ENCODE assay signal across 1 cellular context in the genomic region with DNA sequence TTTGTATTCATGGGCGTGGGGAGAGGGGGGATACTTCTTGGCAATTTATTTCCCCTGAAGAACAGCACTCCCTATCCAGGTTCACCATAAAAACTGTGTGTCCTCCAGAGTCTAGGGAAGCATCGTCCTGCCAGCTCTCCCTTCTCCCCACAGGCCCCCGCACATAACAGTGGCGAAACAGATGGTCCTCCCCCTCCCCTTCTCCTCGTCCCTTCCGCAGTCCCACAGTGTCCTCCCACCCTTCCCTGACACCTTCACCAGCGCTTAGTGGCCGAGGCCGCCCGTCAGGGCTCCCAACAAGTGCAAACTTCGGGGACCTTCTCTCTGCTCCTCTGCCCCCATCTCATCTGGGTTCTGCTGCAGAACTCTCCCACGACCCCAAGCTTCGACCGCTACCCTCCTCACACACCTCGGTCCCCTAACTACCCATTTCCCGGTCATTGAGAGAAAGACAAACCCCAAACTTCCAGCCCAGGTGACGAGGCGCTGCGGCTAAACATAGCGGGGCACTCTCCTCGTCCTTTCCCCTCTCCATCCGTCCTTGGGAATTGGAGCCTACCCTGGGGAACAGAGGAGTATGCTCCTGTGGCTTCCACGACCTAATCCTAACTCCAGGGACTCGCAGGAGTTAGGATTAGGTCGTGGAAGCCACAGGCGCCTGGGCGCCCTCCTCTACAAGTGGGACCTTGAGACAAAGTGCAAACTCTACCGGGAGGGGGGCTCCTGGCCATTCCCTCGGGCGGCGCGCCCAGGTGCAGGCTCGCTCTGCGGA.
TF ChIP-seq lines count a peak whose summit lies in the region.

No MANE protein-coding gene starts in this region.

TF ChIP-seq in HEK293, 187 proteins besides CTCF, POLR2A, EP300 and RAD21 (continued from another document and continues in another):
- TF ChIP-seq, protein P1, sequence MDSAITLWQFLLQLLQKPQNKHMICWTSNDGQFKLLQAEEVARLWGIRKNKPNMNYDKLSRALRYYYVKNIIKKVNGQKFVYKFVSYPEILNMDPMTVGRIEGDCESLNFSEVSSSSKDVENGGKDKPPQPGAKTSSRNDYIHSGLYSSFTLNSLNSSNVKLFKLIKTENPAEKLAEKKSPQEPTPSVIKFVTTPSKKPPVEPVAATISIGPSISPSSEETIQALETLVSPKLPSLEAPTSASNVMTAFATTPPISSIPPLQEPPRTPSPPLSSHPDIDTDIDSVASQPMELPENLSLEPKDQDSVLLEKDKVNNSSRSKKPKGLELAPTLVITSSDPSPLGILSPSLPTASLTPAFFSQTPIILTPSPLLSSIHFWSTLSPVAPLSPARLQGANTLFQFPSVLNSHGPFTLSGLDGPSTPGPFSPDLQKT (IDR thresholded peaks at IDR 0.05; ENCODE audit: borderline replicate concordance, low read depth, low read length) = no peak
- no peak for TF ChIP-seq ZNF561 (tag by site-specific recombination; IDR thresholded peaks at IDR 0.05; ENCODE audit: borderline replicate concordance)
- TF ChIP-seq GLI2 (tag by site-specific recombination; IDR thresholded peaks at IDR 0.05; ENCODE audit: borderline replicate concordance, low read depth) = no peak
- TF ChIP-seq SETDB1 (IDR thresholded peaks at IDR 0.05; ENCODE audit: insufficient read length, low read length) = no peak
- TF ChIP-seq ZNF24 (tag by site-specific recombination; IDR thresholded peaks at IDR 0.05) = no peak
- no peak for TF ChIP-seq ZNF624 (tag by site-specific recombination; IDR thresholded peaks at IDR 0.05)
- no peak for TF ChIP-seq ZNF248 (tag by site-specific recombination; IDR thresholded peaks at IDR 0.05)
- no peak for TF ChIP-seq ZNF791 (tag by site-specific recombination; IDR thresholded peaks at IDR 0.05)
- TF ChIP-seq, protein P2, sequence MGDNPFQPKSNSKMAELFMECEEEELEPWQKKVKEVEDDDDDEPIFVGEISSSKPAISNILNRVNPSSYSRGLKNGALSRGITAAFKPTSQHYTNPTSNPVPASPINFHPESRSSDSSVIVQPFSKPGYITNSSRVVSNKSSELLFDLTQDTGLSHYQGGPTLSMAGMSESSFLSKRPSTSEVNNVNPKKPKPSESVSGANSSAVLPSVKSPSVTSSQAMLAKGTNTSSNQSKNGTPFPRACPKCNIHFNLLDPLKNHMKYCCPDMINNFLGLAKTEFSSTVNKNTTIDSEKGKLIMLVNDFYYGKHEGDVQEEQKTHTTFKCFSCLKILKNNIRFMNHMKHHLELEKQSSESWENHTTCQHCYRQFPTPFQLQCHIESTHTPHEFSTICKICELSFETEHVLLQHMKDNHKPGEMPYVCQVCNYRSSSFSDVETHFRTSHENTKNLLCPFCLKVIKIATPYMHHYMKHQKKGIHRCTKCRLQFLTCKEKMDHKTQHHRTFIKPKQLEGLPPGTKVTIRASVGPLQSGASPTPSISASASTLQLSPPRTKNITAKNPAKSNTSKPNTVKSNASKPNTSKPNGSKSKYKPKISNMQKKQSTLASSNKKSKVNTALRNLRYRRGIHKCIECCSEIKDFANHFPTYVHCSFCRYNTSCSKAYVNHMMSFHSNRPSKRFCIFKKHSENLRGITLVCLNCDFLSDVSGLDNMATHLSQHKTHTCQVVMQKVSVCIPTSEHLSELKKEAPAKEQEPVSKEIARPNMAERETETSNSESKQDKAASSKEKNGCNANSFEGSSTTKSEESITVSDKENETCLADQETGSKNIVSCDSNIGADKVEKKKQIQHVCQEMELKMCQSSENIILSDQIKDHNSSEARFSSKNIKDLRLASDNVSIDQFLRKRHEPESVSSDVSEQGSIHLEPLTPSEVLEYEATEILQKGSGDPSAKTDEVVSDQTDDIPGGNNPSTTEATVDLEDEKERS (tag by site-specific recombination; IDR thresholded peaks at IDR 0.05) = no peak
- no peak for TF ChIP-seq HOXD13 (CRISPR knock-in tag; IDR thresholded peaks at IDR 0.05; ENCODE audit: borderline replicate concordance)
- TF ChIP-seq ZNF16 (tag by site-specific recombination; IDR thresholded peaks at IDR 0.05; ENCODE audit: low read depth) = no peak
- TF ChIP-seq, protein P3, sequence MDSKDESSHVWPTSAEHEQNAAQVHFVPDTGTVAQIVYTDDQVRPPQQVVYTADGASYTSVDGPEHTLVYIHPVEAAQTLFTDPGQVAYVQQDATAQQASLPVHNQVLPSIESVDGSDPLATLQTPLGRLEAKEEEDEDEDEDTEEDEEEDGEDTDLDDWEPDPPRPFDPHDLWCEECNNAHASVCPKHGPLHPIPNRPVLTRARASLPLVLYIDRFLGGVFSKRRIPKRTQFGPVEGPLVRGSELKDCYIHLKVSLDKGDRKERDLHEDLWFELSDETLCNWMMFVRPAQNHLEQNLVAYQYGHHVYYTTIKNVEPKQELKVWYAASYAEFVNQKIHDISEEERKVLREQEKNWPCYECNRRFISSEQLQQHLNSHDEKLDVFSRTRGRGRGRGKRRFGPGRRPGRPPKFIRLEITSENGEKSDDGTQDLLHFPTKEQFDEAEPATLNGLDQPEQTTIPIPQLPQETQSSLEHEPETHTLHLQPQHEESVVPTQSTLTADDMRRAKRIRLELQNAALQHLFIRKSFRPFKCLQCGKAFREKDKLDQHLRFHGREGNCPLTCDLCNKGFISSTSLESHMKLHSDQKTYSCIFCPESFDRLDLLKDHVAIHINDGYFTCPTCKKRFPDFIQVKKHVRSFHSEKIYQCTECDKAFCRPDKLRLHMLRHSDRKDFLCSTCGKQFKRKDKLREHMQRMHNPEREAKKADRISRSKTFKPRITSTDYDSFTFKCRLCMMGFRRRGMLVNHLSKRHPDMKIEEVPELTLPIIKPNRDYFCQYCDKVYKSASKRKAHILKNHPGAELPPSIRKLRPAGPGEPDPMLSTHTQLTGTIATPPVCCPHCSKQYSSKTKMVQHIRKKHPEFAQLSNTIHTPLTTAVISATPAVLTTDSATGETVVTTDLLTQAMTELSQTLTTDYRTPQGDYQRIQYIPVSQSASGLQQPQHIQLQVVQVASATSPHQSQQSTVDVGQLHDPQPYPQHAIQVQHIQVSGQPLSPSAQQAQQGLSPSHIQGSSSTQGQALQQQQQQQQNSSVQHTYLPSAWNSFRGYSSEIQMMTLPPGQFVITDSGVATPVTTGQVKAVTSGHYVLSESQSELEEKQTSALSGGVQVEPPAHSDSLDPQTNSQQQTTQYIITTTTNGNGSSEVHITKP (tag by site-specific recombination; IDR thresholded peaks at IDR 0.05) = peak; percentile 99
- no peak for TF ChIP-seq MEIS1 (CRISPR knock-in tag; IDR thresholded peaks at IDR 0.05; ENCODE audit: borderline replicate concordance)
- TF ChIP-seq ZNF266 (tag by site-specific recombination; IDR thresholded peaks at IDR 0.05; ENCODE audit: low read depth) = no peak
- no peak for TF ChIP-seq ZNF416 (tag by site-specific recombination; IDR thresholded peaks at IDR 0.05)
- TF ChIP-seq MZF1 (tag by site-specific recombination; IDR thresholded peaks at IDR 0.05; ENCODE audit: borderline replicate concordance) = no peak; the same call in 1 of the 2 replicates
- TF ChIP-seq ZNF843 (tag by site-specific recombination; IDR thresholded peaks at IDR 0.05) = no peak
- TF ChIP-seq SP2 (tag by site-specific recombination; IDR thresholded peaks at IDR 0.05) = no peak
- TF ChIP-seq ZNF354C (tag by site-specific recombination; IDR thresholded peaks at IDR 0.05; ENCODE audit: borderline replicate concordance, low read depth) = no peak
- TF ChIP-seq ZXDB (tag by site-specific recombination; IDR thresholded peaks at IDR 0.05) = no peak
- TF ChIP-seq ZFP37 (tag by site-specific recombination; IDR thresholded peaks at IDR 0.05) = no peak
- TF ChIP-seq ZNF239 (tag by site-specific recombination; IDR thresholded peaks at IDR 0.05) = no peak
- no peak for TF ChIP-seq ZNF19 (tag by site-specific recombination; IDR thresholded peaks at IDR 0.05; ENCODE audit: low read depth)
- no peak for TF ChIP-seq OSR2 (tag by site-specific recombination; IDR thresholded peaks at IDR 0.05)
- TF ChIP-seq, protein P4, sequence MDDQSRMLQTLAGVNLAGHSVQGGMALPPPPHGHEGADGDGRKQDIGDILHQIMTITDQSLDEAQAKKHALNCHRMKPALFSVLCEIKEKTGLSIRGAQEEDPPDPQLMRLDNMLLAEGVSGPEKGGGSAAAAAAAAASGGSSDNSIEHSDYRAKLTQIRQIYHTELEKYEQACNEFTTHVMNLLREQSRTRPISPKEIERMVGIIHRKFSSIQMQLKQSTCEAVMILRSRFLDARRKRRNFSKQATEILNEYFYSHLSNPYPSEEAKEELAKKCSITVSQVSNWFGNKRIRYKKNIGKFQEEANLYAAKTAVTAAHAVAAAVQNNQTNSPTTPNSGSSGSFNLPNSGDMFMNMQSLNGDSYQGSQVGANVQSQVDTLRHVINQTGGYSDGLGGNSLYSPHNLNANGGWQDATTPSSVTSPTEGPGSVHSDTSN (CRISPR knock-in tag; IDR thresholded peaks at IDR 0.05) = no peak
- no peak for TF ChIP-seq ZNF274 (IDR thresholded peaks at IDR 0.05; ENCODE audit: low read length)
- TF ChIP-seq ZNF274 (tag by site-specific recombination; IDR thresholded peaks at IDR 0.05; ENCODE audit: borderline replicate concordance) = no peak
- no peak for TF ChIP-seq ZNF223 (tag by site-specific recombination; IDR thresholded peaks at IDR 0.05)
- TF ChIP-seq ZNF664 (tag by site-specific recombination; IDR thresholded peaks at IDR 0.05) = no peak
- no peak for TF ChIP-seq ZNF202 (tag by site-specific recombination; IDR thresholded peaks at IDR 0.05; ENCODE audit: borderline replicate concordance)
- TF ChIP-seq FEZF1 (tag by site-specific recombination; IDR thresholded peaks at IDR 0.05) = no peak
- TF ChIP-seq, protein P5, sequence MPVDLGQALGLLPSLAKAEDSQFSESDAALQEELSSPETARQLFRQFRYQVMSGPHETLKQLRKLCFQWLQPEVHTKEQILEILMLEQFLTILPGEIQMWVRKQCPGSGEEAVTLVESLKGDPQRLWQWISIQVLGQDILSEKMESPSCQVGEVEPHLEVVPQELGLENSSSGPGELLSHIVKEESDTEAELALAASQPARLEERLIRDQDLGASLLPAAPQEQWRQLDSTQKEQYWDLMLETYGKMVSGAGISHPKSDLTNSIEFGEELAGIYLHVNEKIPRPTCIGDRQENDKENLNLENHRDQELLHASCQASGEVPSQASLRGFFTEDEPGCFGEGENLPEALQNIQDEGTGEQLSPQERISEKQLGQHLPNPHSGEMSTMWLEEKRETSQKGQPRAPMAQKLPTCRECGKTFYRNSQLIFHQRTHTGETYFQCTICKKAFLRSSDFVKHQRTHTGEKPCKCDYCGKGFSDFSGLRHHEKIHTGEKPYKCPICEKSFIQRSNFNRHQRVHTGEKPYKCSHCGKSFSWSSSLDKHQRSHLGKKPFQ (tag by site-specific recombination; IDR thresholded peaks at IDR 0.05) = no peak
- TF ChIP-seq ZNF621 (tag by site-specific recombination; IDR thresholded peaks at IDR 0.05) = no peak
- no peak for TF ChIP-seq ZNF221 (tag by site-specific recombination; IDR thresholded peaks at IDR 0.05; ENCODE audit: borderline replicate concordance)
- TF ChIP-seq ZBTB20 (tag by site-specific recombination; IDR thresholded peaks at IDR 0.05) = peak; percentile 50; the same call in 1 of the 2 replicates
- TF ChIP-seq YY1 (tag by site-specific recombination; IDR thresholded peaks at IDR 0.05) = no peak
- peak; percentile 68 for TF ChIP-seq PRDM1 (tag by site-specific recombination; IDR thresholded peaks at IDR 0.05)
- TF ChIP-seq, protein P6, sequence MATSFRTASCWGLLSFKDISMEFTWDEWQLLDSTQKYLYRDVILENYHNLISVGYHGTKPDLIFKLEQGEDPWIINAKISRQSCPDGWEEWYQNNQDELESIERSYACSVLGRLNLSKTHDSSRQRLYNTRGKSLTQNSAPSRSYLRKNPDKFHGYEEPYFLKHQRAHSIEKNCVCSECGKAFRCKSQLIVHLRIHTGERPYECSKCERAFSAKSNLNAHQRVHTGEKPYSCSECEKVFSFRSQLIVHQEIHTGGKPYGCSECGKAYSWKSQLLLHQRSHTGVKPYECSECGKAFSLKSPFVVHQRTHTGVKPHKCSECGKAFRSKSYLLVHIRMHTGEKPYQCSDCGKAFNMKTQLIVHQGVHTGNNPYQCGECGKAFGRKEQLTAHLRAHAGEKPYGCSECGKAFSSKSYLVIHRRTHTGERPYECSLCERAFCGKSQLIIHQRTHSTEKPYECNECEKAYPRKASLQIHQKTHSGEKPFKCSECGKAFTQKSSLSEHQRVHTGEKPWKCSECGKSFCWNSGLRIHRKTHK (tag by site-specific recombination; IDR thresholded peaks at IDR 0.05) = no peak
- TF ChIP-seq, protein P7, sequence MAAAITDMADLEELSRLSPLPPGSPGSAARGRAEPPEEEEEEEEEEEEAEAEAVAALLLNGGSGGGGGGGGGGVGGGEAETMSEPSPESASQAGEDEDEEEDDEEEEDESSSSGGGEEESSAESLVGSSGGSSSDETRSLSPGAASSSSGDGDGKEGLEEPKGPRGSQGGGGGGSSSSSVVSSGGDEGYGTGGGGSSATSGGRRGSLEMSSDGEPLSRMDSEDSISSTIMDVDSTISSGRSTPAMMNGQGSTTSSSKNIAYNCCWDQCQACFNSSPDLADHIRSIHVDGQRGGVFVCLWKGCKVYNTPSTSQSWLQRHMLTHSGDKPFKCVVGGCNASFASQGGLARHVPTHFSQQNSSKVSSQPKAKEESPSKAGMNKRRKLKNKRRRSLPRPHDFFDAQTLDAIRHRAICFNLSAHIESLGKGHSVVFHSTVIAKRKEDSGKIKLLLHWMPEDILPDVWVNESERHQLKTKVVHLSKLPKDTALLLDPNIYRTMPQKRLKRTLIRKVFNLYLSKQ (tag by site-specific recombination; IDR thresholded peaks at IDR 0.05; ENCODE audit: borderline replicate concordance) = no peak
- TF ChIP-seq MYNN (tag by site-specific recombination; IDR thresholded peaks at IDR 0.05; ENCODE audit: borderline replicate concordance) = no peak
- TF ChIP-seq ZNF514 (tag by site-specific recombination; IDR thresholded peaks at IDR 0.05) = no peak
- TF ChIP-seq ZNF596 (tag by site-specific recombination; IDR thresholded peaks at IDR 0.05) = 0 out of 2 replicates have a peak, but pooled peaks have one; percentile 13
- TF ChIP-seq KLF10 (tag by site-specific recombination; IDR thresholded peaks at IDR 0.05) = no peak
- no peak for TF ChIP-seq ZNF184 (tag by site-specific recombination; IDR thresholded peaks at IDR 0.05)
- TF ChIP-seq SCRT1 (tag by site-specific recombination; IDR thresholded peaks at IDR 0.05; ENCODE audit: borderline replicate concordance) = no peak
- TF ChIP-seq ZNF2 (tag by site-specific recombination; IDR thresholded peaks at IDR 0.05) = no peak
- TF ChIP-seq SCRT2 (tag by site-specific recombination; IDR thresholded peaks at IDR 0.05) = 0 out of 2 replicates have a peak, but pooled peaks have one; percentile 21
- no peak for TF ChIP-seq OVOL3 (tag by site-specific recombination; IDR thresholded peaks at IDR 0.05)
